ENCODE assay signal across 7 cellular contexts in the genomic region with DNA sequence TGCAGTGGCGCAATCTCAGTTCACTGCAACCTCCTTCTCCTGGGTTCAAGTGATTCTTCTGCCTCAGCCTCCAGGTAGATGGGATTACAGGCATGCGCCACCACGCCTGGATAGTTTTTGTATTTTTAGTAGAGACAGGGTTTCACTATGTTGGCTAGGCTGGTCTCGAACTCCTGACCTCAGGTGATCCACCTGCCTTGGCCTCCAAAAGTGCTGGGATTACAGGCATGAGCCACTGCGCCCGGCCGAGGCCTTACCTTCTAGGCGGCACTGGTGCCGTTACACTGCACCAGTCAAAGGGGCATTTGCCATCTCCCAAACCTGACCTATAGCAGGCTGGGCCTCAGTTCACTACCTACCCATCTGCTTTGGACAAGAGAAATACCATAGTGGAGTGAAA. TPM values are rescaled to one million over a fixed set of nuclear protein-coding genes. Genes with fewer than 3 reads are reported as not detected.
DNase-seq lines count a peak whose midpoint lies in the region; ATAC-seq, FAIRE-seq and TF ChIP-seq lines count a peak whose summit lies in the region.
"Not testable (repeated sequence)": the region's sequence is repeated elsewhere in the genome, so short reads cannot be mapped to it uniquely, and the experiment has no call there.

No MANE protein-coding gene starts in this region.

- not testable (repeated sequence) for H3K36me3 ChIP-seq in HEK293 (ENCODE audit: control insufficient read depth in 2 of 2, insufficient read depth in 1 of 2, low read length in 2 of 2); RWPE2 (ENCODE audit: low read depth); breast epithelium; esophagus squamous epithelium; kidney (ENCODE audit: control insufficient read depth in 1 of 2, insufficient read depth in 2 of 2, low read length in 2 of 2); gastrocnemius medialis; upper lobe of left lung

- FAIRE-seq in kidney (lab: Jason Lieb, UNC): not testable (repeated sequence)

- not testable (repeated sequence) for TF ChIP-seq POLR2A in breast epithelium (IDR thresholded peaks at IDR 0.05); esophagus squamous epithelium (IDR thresholded peaks at IDR 0.05); gastrocnemius medialis (IDR thresholded peaks at IDR 0.05); upper lobe of left lung (IDR thresholded peaks at IDR 0.05)

- in situ Hi-C loops in gastrocnemius medialis (cut with MboI; ENCODE audit: low sequenced_read_pairs in 4 of 4): not testable (repeated sequence)

- H3K4me3 ChIP-seq in HEK293 (ENCODE audit: low read depth, low read length); RWPE2 (ENCODE audit: severe bottlenecking); breast epithelium; esophagus squamous epithelium; kidney (ENCODE audit: low read length in 2 of 2); gastrocnemius medialis; upper lobe of left lung: not testable (repeated sequence)

- not testable (repeated sequence) for ATAC-seq in RWPE2 (ENCODE audit: low read depth); gastrocnemius medialis; upper lobe of left lung (ENCODE audit: low FRiP score in 2 of 2)

- intact Hi-C loops in breast epithelium (cut with DNase I; ENCODE audit: low total_unique reads); esophagus squamous epithelium (cut with DNase I); kidney (cut with DNase I); gastrocnemius medialis (cut with DNase I; ENCODE audit: low total_unique reads): not testable (repeated sequence)

- H3K9ac ChIP-seq in kidney (ENCODE audit: low read length in 2 of 2): not testable (repeated sequence)

- WGBS in esophagus squamous epithelium, 2 donors: 67 to 85% methylated on average over 4 to 9 of the region's 9 CpGs
- WGBS in upper lobe of left lung, 2 donors: 64 to 83% methylated on average over 3 to 9 of the region's 9 CpGs

- POLR2A ChIA-PET in HEK293 (lab: Yijun Ruan, JAX): interaction anchor here (1.0 kb wide), 1 partner anchor 31 kb away, joined by 9 read pairs; no protein-coding TSS in a partner anchor

- 0 out of 2 replicates have a peak overlapping the region, but pooled peaks have one; percentile 55 for H3K27ac ChIP-seq in HEK293 (ENCODE audit: extremely low read depth, low read depth, low read length)
- peak overlapping the region; percentile 69 for H3K27ac ChIP-seq in RWPE2 (ENCODE audit: poor library complexity, severe bottlenecking)
- peak overlapping the region; percentile 15 to 55 for H3K27ac ChIP-seq in breast epithelium
- H3K27ac ChIP-seq in esophagus squamous epithelium: peak overlapping the region; percentile 69 to 87 (median 82)
- H3K27ac ChIP-seq in kidney (ENCODE audit: low read depth in 2 of 2, low read length in 2 of 2): peak overlapping the region; percentile 30 to 73
- peak overlapping the region; percentile 52 to 74 (median 66) for H3K27ac ChIP-seq in gastrocnemius medialis
- peak overlapping the region; percentile 40 to 85 (median 76) for H3K27ac ChIP-seq in upper lobe of left lung

- CTCF ChIA-PET in HEK293 (lab: Yijun Ruan, JAX): interaction anchor here (0.7 to 1.5 kb wide), 5 partner anchors 9 to 151 kb away, joined by 3 to 5 read pairs (median 3); no protein-coding TSS in a partner anchor

- H3K9me3 ChIP-seq in HEK293 (ENCODE audit: control insufficient read depth, insufficient read depth, low read depth, low read length); RWPE2 (ENCODE audit: severe bottlenecking); breast epithelium; esophagus squamous epithelium; kidney (ENCODE audit: control insufficient read depth in 1 of 2, low read length in 2 of 2); gastrocnemius medialis; upper lobe of left lung: not testable (repeated sequence)

- TF ChIP-seq EP300 in upper lobe of left lung (IDR thresholded peaks at IDR 0.05): not testable (repeated sequence)

- DNase-seq in RWPE2 (ENCODE audit: low spot score); breast epithelium (ENCODE audit: low spot score in 2 of 2); esophagus squamous epithelium (lab: John Stamatoyannopoulos, UW); kidney; gastrocnemius medialis: not testable (repeated sequence)
- peak in 1 of 2 donors; percentile 18 for DNase-seq in upper lobe of left lung

- not testable (repeated sequence) for TF ChIP-seq CTCF in HEK293 (tag by site-specific recombination; IDR thresholded peaks at IDR 0.05); RWPE2 (IDR thresholded peaks at IDR 0.05; ENCODE audit: poor library complexity, severe bottlenecking); breast epithelium (IDR thresholded peaks at IDR 0.05); esophagus squamous epithelium (IDR thresholded peaks at IDR 0.05); kidney (IDR thresholded peaks at IDR 0.05; ENCODE audit: borderline replicate concordance, extremely low read depth, insufficient read depth); gastrocnemius medialis (IDR thresholded peaks at IDR 0.05 in 4 of 5, conservative IDR thresholded peaks at IDR 0.05 in 1 of 5); upper lobe of left lung (IDR thresholded peaks at IDR 0.05)

- H3K27me3 ChIP-seq in RWPE2 (ENCODE audit: insufficient read depth, poor library complexity, severe bottlenecking); esophagus squamous epithelium; gastrocnemius medialis; upper lobe of left lung: not testable (repeated sequence)
- peaks cover 0 to 37% of the 10 kb centered on the region in 2 donors for H3K27me3 ChIP-seq in breast epithelium

- not testable (repeated sequence) for H3K4me1 ChIP-seq in HEK293 (ENCODE audit: control insufficient read depth, insufficient read depth, low read length); breast epithelium
- H3K4me1 ChIP-seq in RWPE2 (ENCODE audit: insufficient read depth, poor library complexity, severe bottlenecking) (peaks cover 30% of the 10 kb centered on the region), esophagus squamous epithelium (peaks cover 0 to 74% (median 26%) of the 10 kb centered on the region in 3 donors), kidney (ENCODE audit: control insufficient read depth in 1 of 2, insufficient read depth in 1 of 2, low read depth in 1 of 2, low read length in 2 of 2) (peaks cover 32 to 34% of the 10 kb centered on the region in 2 donors), gastrocnemius medialis (peaks cover 13 to 16% of the 10 kb centered on the region in 2 donors), upper lobe of left lung (peaks cover 39 to 45% (median 42%) of the 10 kb centered on the region in 4 donors)

RNA-seq across cellular contexts. Expression of a gene that starts 57.3 kb away (rescaled TPM):
- total RNA-seq in breast epithelium (10 to 100 TPM; 19.3 to 24.9 (median 20.8) TPM), esophagus squamous epithelium (10 to 100 TPM in 3 of 4 donors, 1 to 10 TPM in 1; 9.1 to 18.1 (median 16.5) TPM), kidney (32.8 TPM), gastrocnemius medialis (10 to 100 TPM; 19.6 to 46.0 (median 30.9) TPM), upper lobe of left lung (10 to 100 TPM; 10.5 to 32.7 (median 24.6) TPM)
- polyA plus RNA-seq in kidney (ENCODE audit: insufficient read depth, low read depth, low replicate concordance): 29.3 TPM
